ENCODE assay signal across 9 cellular contexts in genomic region chr19:52248256-52248655, GRCh38. TPM values are rescaled to one million over a fixed set of nuclear protein-coding genes. Genes with fewer than 3 reads are reported as not detected.
A peak's percentile ranks its signal among the peaks of the same experiment; 100 is the strongest.
DNase-seq lines count a peak whose midpoint lies in the region; ATAC-seq and TF ChIP-seq lines count a peak whose summit lies in the region.
"Had no signal": no experiment of that assay in that cellular context is flagged by ENCODE, and none has a peak within 500 bp of the region (broad histone marks: within the 10 kb centered on the region; RNA-seq: fewer than 3 reads in every experiment).

No MANE protein-coding gene starts in this region.

- H3K9me3 ChIP-seq in DND-41 (ENCODE audit: insufficient read depth, low read length, severe bottlenecking) (no peaks in the 10 kb centered on the region), thyroid gland (no peaks in the 10 kb centered on the region)
- H3K9me3 ChIP-seq: neutrophil had no signal

- H3K4me3 Mint-ChIP-seq in effector memory CD8-positive, alpha-beta T cell, result no peak overlapping the region
- H3K4me3 Mint-ChIP-seq in natural killer cell, result no peak overlapping the region

- H3K27ac ChIP-seq in DND-41 (ENCODE audit: low read length) (no peak overlapping the region), thyroid gland (no peak overlapping the region)
- H3K27ac ChIP-seq: neutrophil had no signal

- H3K27me3 Mint-ChIP-seq in effector memory CD8-positive, alpha-beta T cell, result peaks cover 0 to 6% of the 10 kb centered on the region in 2 donors
- no peaks in the 10 kb centered on the region for H3K27me3 Mint-ChIP-seq in natural killer cell (ENCODE audit: low read depth in 2 of 2)

- no peak overlapping the region for H3K27ac Mint-ChIP-seq in effector memory CD8-positive, alpha-beta T cell
- H3K27ac Mint-ChIP-seq in natural killer cell, result no peak overlapping the region

- ATAC-seq in DND-41 (ENCODE audit: insufficient read depth, low read depth) (peak; percentile 94), natural killer cell (peak; percentile 55 to 84 (median 81))
- ATAC-seq in effector memory CD8-positive, alpha-beta T cell (replicated peaks), result peak; percentile 64

- H3K36me3 ChIP-seq in DND-41 (ENCODE audit: insufficient read depth, low read length) (no peaks in the 10 kb centered on the region), thyroid gland (no peaks in the 10 kb centered on the region)
- H3K36me3 ChIP-seq: neutrophil had no signal

- no peaks in the 10 kb centered on the region for H4K20me1 ChIP-seq in DND-41 (ENCODE audit: insufficient read depth, low read length)

- peak; percentile 78 for TF ChIP-seq CTCF in DND-41 (IDR thresholded peaks at IDR 0.05; ENCODE audit: borderline replicate concordance, extremely low read depth, low read length, poor library complexity, severe bottlenecking)
- peak; percentile 46 for TF ChIP-seq CTCF in natural killer cell (IDR thresholded peaks at IDR 0.05)
- TF ChIP-seq CTCF in thyroid gland (IDR thresholded peaks at IDR 0.05), result peak; percentile 30 to 75 (median 62)

- intact Hi-C loops in natural killer cell (cut with micrococcal nuclease) (loop anchor here (5.0 kb wide), 1 partner anchor 499 kb away; no protein-coding TSS in a partner anchor), thyroid gland (cut with DNase I) (loop anchor here (10.0 kb wide), 1 partner anchor 497 kb away; no protein-coding TSS in a partner anchor)

- H3K36me3 Mint-ChIP-seq in effector memory CD8-positive, alpha-beta T cell (ENCODE audit: insufficient read depth), result no peaks in the 10 kb centered on the region
- no peaks in the 10 kb centered on the region for H3K36me3 Mint-ChIP-seq in natural killer cell

- H3K9me3 Mint-ChIP-seq in effector memory CD8-positive, alpha-beta T cell, result no peaks in the 10 kb centered on the region
- no peaks in the 10 kb centered on the region for H3K9me3 Mint-ChIP-seq in natural killer cell

- no peaks in the 10 kb centered on the region for H3K79me2 ChIP-seq in DND-41 (ENCODE audit: insufficient read depth, low read length)

- no peaks in the 10 kb centered on the region for H3K27me3 ChIP-seq in DND-41 (ENCODE audit: insufficient read depth, low read length, poor library complexity)
- H3K27me3 ChIP-seq in thyroid gland, result no peaks in the 10 kb centered on the region
- H3K27me3 ChIP-seq: neutrophil had no signal

- no peak for TF ChIP-seq POLR2A in thyroid gland (IDR thresholded peaks at IDR 0.05)

- H2AFZ ChIP-seq in DND-41 (ENCODE audit: low read depth, low read length), result no peak overlapping the region

- H3K4me1 ChIP-seq in DND-41 (ENCODE audit: insufficient read depth, low read length) (no peaks in the 10 kb centered on the region), thyroid gland (no peaks in the 10 kb centered on the region)

- H3K4me1 Mint-ChIP-seq in effector memory CD8-positive, alpha-beta T cell (ENCODE audit: low read depth in 2 of 2), result no peaks in the 10 kb centered on the region
- H3K4me1 Mint-ChIP-seq in natural killer cell, result no peaks in the 10 kb centered on the region

- WGBS in thyroid gland, 2 donors, result 17 to 19% methylated on average over 7 of the region's 7 CpGs

- H3K4me2 ChIP-seq in DND-41 (ENCODE audit: insufficient read depth, low read length), result no peak overlapping the region

- H3K9ac ChIP-seq in DND-41 (ENCODE audit: low read depth, low read length), result no peak overlapping the region

- DNase-seq in DND-41, result peak; percentile 72
- DNase-seq in NCI-H1417 (lab: John Stamatoyannopoulos, UW), result peak; percentile 37 to 71 (median 42)
- DNase-seq in activated CD4-positive, alpha-beta T cell treated with anti-CD3 and anti-CD28 coated beads for 4 hours, result peak; percentile 55 to 65
- peak; percentile 37 to 51 (median 40) for DNase-seq in effector memory CD8-positive, alpha-beta T cell
- DNase-seq in natural killer cell, result peak; percentile 34
- DNase-seq in thyroid gland, result peak; percentile 66 to 71
- DNase-seq in NCI-H774 (lab: John Stamatoyannopoulos, UW), result no peak
- DNase-seq in cerebellar nuclear complex (lab: John Stamatoyannopoulos, UW), result no peak

- no peak overlapping the region for H3K4me3 ChIP-seq in DND-41 (ENCODE audit: low read depth in 1 of 2, low read length in 2 of 2)
- H3K4me3 ChIP-seq in thyroid gland (replicated peaks in 1 of 3), result no peak overlapping the region

RNA-seq across cellular contexts. Expression of gene ZNF766, which starts 21.1 kb away (rescaled TPM):
- total RNA-seq in natural killer cell (10 to 100 TPM; 29.4 to 36.9 (median 32.9) TPM), thyroid gland (10 to 100 TPM; 13.2 to 26.5 (median 16.1) TPM)

RNA-seq across cellular contexts. Expression of gene ZNF480, which starts 48.7 kb away (rescaled TPM):
- 1 to 10 TPM; 6.4 to 9.4 (median 7.6) TPM for total RNA-seq in natural killer cell
- 10 to 100 TPM; 12.6 to 14.4 (median 12.8) TPM for total RNA-seq in thyroid gland

RNA-seq across cellular contexts. Expression of gene PPP2R1A, which starts 58.4 kb away (rescaled TPM):
- total RNA-seq in natural killer cell (100 to 1,000 TPM; 221 to 256 (median 232) TPM), thyroid gland (100 to 1,000 TPM; 120 to 272 (median 258) TPM)

Comparison
In these comparisons a context has a peak if more than half of its experiments do, and no peak if none do; other contexts are left out.
1. DNase-seq: peak in DND-41 (single experiment), NCI-H1417 (3 of 3), activated CD4-positive, alpha-beta T cell treated with anti-CD3 and anti-CD28 coated beads for 4 hours (2 of 2), effector memory CD8-positive, alpha-beta T cell (3 of 3), natural killer cell (single experiment) and thyroid gland (2 of 2); none in NCI-H774 (single experiment) and cerebellar nuclear complex (0 of 2).
2. Peak in every context shown above with its lines, with median percentiles within 50 percentile points of each other: ATAC-seq and CTCF ChIP-seq.